32 cellular contexts compared by ENCODE assay signal in genomic region chr12:132619301-132620112, GRCh38. TPM values are rescaled to one million over a fixed set of nuclear protein-coding genes. Genes with fewer than 3 reads are reported as not detected.
DNase-seq lines count a peak whose midpoint lies in the region; ATAC-seq and TF ChIP-seq lines count a peak whose summit lies in the region.
"Had no signal": no experiment of that assay in that cellular context is flagged by ENCODE, and none has a peak within 500 bp of the region (broad histone marks: within the 10 kb centered on the region; RNA-seq: fewer than 3 reads in every experiment).

No MANE protein-coding gene starts in this region.

- H2BK120ac ChIP-seq in mesenchymal stem cell (ENCODE audit: low read depth, low read length): no peak overlapping the region

- H3K36me3 Mint-ChIP-seq in activated naive CD4-positive, alpha-beta T cell treated with anti-CD3 and anti-CD28 coated beads, Interleukin-2, amount 10 ng/mL, durations not matched to agents 7 days and 5 days: peaks cover 6% of the 10 kb centered on the region

- H3K79me1 ChIP-seq in mesenchymal stem cell (replicated peaks; ENCODE audit: low read length, poor library complexity, severe bottlenecking): no peaks in the 10 kb centered on the region

- no peak overlapping the region for H3K4me3 ChIP-seq in DND-41 (ENCODE audit: low read depth in 1 of 2, low read length in 2 of 2)
- peak overlapping the region; percentile 23 for H3K4me3 ChIP-seq in WERI-Rb-1 (ENCODE audit: low read depth, low read length)
- no peak overlapping the region for H3K4me3 ChIP-seq in mesenchymal stem cell (ENCODE audit: insufficient read depth in 1 of 2, low read depth in 1 of 2, low read length in 2 of 2)
- H3K4me3 ChIP-seq: gastrocnemius medialis, thoracic aorta had no signal

- WGBS in mesenchymal stem cell: 41% methylated on average over 56 of the region's 64 CpGs

- CTCF ChIA-PET in activated naive CD4-positive, alpha-beta T cell treated with anti-CD3 and anti-CD28 coated beads, Interleukin-2, amount 10 ng/mL, durations not matched to agents 7 days and 5 days (lab: Charles Lee): no interaction called here

- peaks cover 14% of the 10 kb centered on the region for H3K4me1 Mint-ChIP-seq in activated naive CD4-positive, alpha-beta T cell treated with anti-CD3 and anti-CD28 coated beads, Interleukin-2, amount 10 ng/mL, durations not matched to agents 7 days and 5 days

- H2BK15ac ChIP-seq in mesenchymal stem cell (ENCODE audit: low read depth, poor library complexity, severe bottlenecking): peak overlapping the region; percentile 38

- H4K91ac ChIP-seq in mesenchymal stem cell (ENCODE audit: low read length): no peak overlapping the region

- H3K36me3 ChIP-seq in DND-41 (ENCODE audit: insufficient read depth, low read length) (peaks cover 17% of the 10 kb centered on the region), WERI-Rb-1 (peaks cover 18% of the 10 kb centered on the region), mesenchymal stem cell (ENCODE audit: control insufficient read depth in 1 of 2, insufficient read depth in 2 of 2, low read depth in 1 of 2, low read length in 2 of 2) (peaks cover 4 to 18% of the 10 kb centered on the region in 2 experiments)
- H3K36me3 ChIP-seq: brain microvascular endothelial cell had no signal

- peaks cover 7% of the 10 kb centered on the region for H4K20me1 ChIP-seq in DND-41 (ENCODE audit: insufficient read depth, low read length)

- TF ChIP-seq CTCF in DND-41 (IDR thresholded peaks at IDR 0.05; ENCODE audit: borderline replicate concordance, extremely low read depth, low read length, poor library complexity, severe bottlenecking): no peak
- 0 out of 2 replicates have a peak, but pooled peaks have one; percentile 4 for TF ChIP-seq CTCF in WERI-Rb-1 (IDR thresholded peaks at IDR 0.05; ENCODE audit: low read depth, low read length)

- peaks cover 67% of the 10 kb centered on the region for H3K27me3 Mint-ChIP-seq in activated naive CD4-positive, alpha-beta T cell treated with anti-CD3 and anti-CD28 coated beads, Interleukin-2, amount 10 ng/mL, durations not matched to agents 7 days and 5 days

- no peak overlapping the region for H3K4me2 ChIP-seq in DND-41 (ENCODE audit: insufficient read depth, low read length)
- H3K4me2 ChIP-seq in mesenchymal stem cell (ENCODE audit: low read length, poor library complexity, severe bottlenecking): no peak overlapping the region

- no peaks in the 10 kb centered on the region for H3K27me3 ChIP-seq in DND-41 (ENCODE audit: insufficient read depth, low read length, poor library complexity)
- peaks cover 24% of the 10 kb centered on the region for H3K27me3 ChIP-seq in WERI-Rb-1 (ENCODE audit: insufficient read depth, low read depth, severe bottlenecking)
- peaks cover 45 to 56% of the 10 kb centered on the region in 2 experiments for H3K27me3 ChIP-seq in mesenchymal stem cell (ENCODE audit: control insufficient read depth in 1 of 2, insufficient read depth in 1 of 2, low read length in 2 of 2)

- no peak overlapping the region for H3K27ac Mint-ChIP-seq in activated naive CD4-positive, alpha-beta T cell treated with anti-CD3 and anti-CD28 coated beads, Interleukin-2, amount 10 ng/mL, durations not matched to agents 7 days and 5 days
- H3K27ac Mint-ChIP-seq: activated naive CD4-positive, alpha-beta T cell treated with anti-CD3 and anti-CD28 coated beads, Interleukin-2, amount 50 U/mL, for 24 hours; activated T-helper 2 cell treated with anti-CD3 and anti-CD28 coated beads, Interferon-gamma antibody, Interleukin-2, Interleukin-4, amounts not matched to agents 10 μg/mL and 5 μg/mL and 100 μg/mL, durations not matched to agents 14 hours and 24 hours and 36 hours; CD4-positive, alpha-beta T cell; naive thymus-derived CD8-positive, alpha-beta T cell; T-helper 2 cell treated with Interferon-gamma antibody and Interleukin-4, amounts not matched to agents 5 μg/mL and 100 μg/mL, for 36 hours had no signal

- H3K4me3 Mint-ChIP-seq in activated naive CD4-positive, alpha-beta T cell treated with anti-CD3 and anti-CD28 coated beads, Interleukin-2, amount 10 ng/mL, durations not matched to agents 7 days and 5 days: no peak overlapping the region
- H3K4me3 Mint-ChIP-seq: activated naive CD4-positive, alpha-beta T cell treated with anti-CD3 and anti-CD28 coated beads, Interleukin-2, amount 50 U/mL, for 24 hours; CD4-positive, alpha-beta T cell; naive thymus-derived CD8-positive, alpha-beta T cell; T-helper 2 cell treated with Interferon-gamma antibody and Interleukin-4, amounts not matched to agents 5 μg/mL and 100 μg/mL, for 36 hours had no signal

- H2BK5ac ChIP-seq in mesenchymal stem cell (ENCODE audit: low read depth, low read length, poor library complexity, severe bottlenecking): no peak overlapping the region

- peaks cover 13% of the 10 kb centered on the region for H3K9me3 ChIP-seq in DND-41 (ENCODE audit: insufficient read depth, low read length, severe bottlenecking)
- H3K9me3 ChIP-seq in WERI-Rb-1 (ENCODE audit: severe bottlenecking): peaks cover 11% of the 10 kb centered on the region
- peaks cover 11% of the 10 kb centered on the region for H3K9me3 ChIP-seq in mesenchymal stem cell (ENCODE audit: control insufficient read depth, low read length)

- H3K4ac ChIP-seq in mesenchymal stem cell (ENCODE audit: low read depth in 1 of 2, low read length in 2 of 2): no peak overlapping the region

- peak; percentile 16 for DNase-seq in NCI-H2227 (lab: John Stamatoyannopoulos, UW; ENCODE audit: unreplicated experiment)
- DNase-seq in NCI-H2227 treated with DMSO at 0.1 percent for 48 hours (lab: John Stamatoyannopoulos, UW): no peak
- DNase-seq in DND-41: no peak
- DNase-seq in WERI-Rb-1: peak; percentile 67
- DNase-seq in mesenchymal stem cell: no peak
- DNase-seq in GF-D8 (lab: John Stamatoyannopoulos, UW): no peak
- DNase-seq in activated naive CD4-positive, alpha-beta T cell treated with anti-CD3 and anti-CD28 coated beads, Interleukin-2, amount 10 ng/mL, durations not matched to agents 7 days and 5 days: no peak
- DNase-seq: activated CD4-positive, alpha-beta T cell treated with anti-CD3 and anti-CD28 coated beads for 4 hours; activated CD8-positive, alpha-beta memory T cell treated with anti-CD3 and anti-CD28 coated beads for 24 hours; activated T-cell treated with anti-CD3 and anti-CD28 coated beads for 4 hours; AML-193; amniotic stem cell; brain microvascular endothelial cell; CD4-positive, alpha-beta T cell; cerebellar nuclear complex; gastrocnemius medialis; Karpas-422; lower lobe of right lung; naive thymus-derived CD8-positive, alpha-beta T cell; NCI-H146; NCI-H2107; occipital lobe; PC-3; SHP77 treated with DMSO at 0.1 percent for 48 hours; stimulated activated naive CD4-positive, alpha-beta T cell had no signal

- no peak overlapping the region for H4K8ac ChIP-seq in mesenchymal stem cell (ENCODE audit: low read length)

- H3K9ac ChIP-seq in DND-41 (ENCODE audit: low read depth, low read length) (no peak overlapping the region), mesenchymal stem cell (ENCODE audit: low read length) (no peak overlapping the region)

- ATAC-seq in DND-41 (ENCODE audit: insufficient read depth, low read depth) (peak; percentile 3; the same call in 1 of the 3 replicates), HG03280 (IDR thresholded peaks at IDR 0.05; ENCODE audit: unreplicated experiment) (no peak)
- ATAC-seq: gastrocnemius medialis, HepG2, lower lobe of right lung, PC-3 had no signal

- no peak overlapping the region for H3K14ac ChIP-seq in mesenchymal stem cell (ENCODE audit: low read length in 2 of 2)

- no peak overlapping the region for H2BK12ac ChIP-seq in mesenchymal stem cell (ENCODE audit: low read length in 2 of 2)

- H3K4me1 ChIP-seq in DND-41 (ENCODE audit: insufficient read depth, low read length) (peaks cover 3% of the 10 kb centered on the region), mesenchymal stem cell (ENCODE audit: control insufficient read depth, insufficient read depth, low read depth, low read length) (peaks cover 21% of the 10 kb centered on the region)

- H3K23ac ChIP-seq in mesenchymal stem cell (ENCODE audit: low read length in 2 of 2): no peak overlapping the region

- no peaks in the 10 kb centered on the region for H3K79me2 ChIP-seq in DND-41 (ENCODE audit: insufficient read depth, low read length)

- H2AFZ ChIP-seq in DND-41 (ENCODE audit: low read depth, low read length) (no peak overlapping the region), mesenchymal stem cell (ENCODE audit: low read depth, low read length) (no peak overlapping the region)

- no peak overlapping the region for H2AK5ac ChIP-seq in mesenchymal stem cell (ENCODE audit: low read length, severe bottlenecking)

- H3K9me3 Mint-ChIP-seq in activated naive CD4-positive, alpha-beta T cell treated with anti-CD3 and anti-CD28 coated beads, Interleukin-2, amount 10 ng/mL, durations not matched to agents 7 days and 5 days: peaks cover 9% of the 10 kb centered on the region
- H3K9me3 Mint-ChIP-seq: activated naive CD4-positive, alpha-beta T cell treated with anti-CD3 and anti-CD28 coated beads, Interleukin-2, amount 50 U/mL, for 24 hours; CD4-positive, alpha-beta T cell had no signal

- H3K18ac ChIP-seq in mesenchymal stem cell (ENCODE audit: low read depth in 1 of 2, low read length in 2 of 2): no peak overlapping the region

- H3K27ac ChIP-seq in DND-41 (ENCODE audit: low read length) (no peak overlapping the region), WERI-Rb-1 (no peak overlapping the region), mesenchymal stem cell (ENCODE audit: low read length, poor library complexity, severe bottlenecking) (no peak overlapping the region)
- H3K27ac ChIP-seq: brain microvascular endothelial cell, gastrocnemius medialis, lower lobe of right lung, thoracic aorta had no signal

RNA-seq across cellular contexts. Expression of gene P2RX2, which starts 0.9 kb away (rescaled TPM):
- not detected for polyA plus RNA-seq in mesenchymal stem cell (2013, experiment 1 of 2)
- not detected for polyA plus RNA-seq in mesenchymal stem cell (2013, experiment 2 of 2)
- polyA plus RNA-seq: fibroblast of lung; HepG2; naive thymus-derived CD8-positive, alpha-beta T cell had no signal

RNA-seq across cellular contexts. Expression of gene LRCOL1, which starts 9.1 kb away (rescaled TPM):
- not detected for polyA plus RNA-seq in mesenchymal stem cell (2013, experiment 1 of 2)
- polyA plus RNA-seq in mesenchymal stem cell (2013, experiment 2 of 2): not detected
- polyA plus RNA-seq: fibroblast of lung; HepG2; naive thymus-derived CD8-positive, alpha-beta T cell had no signal

Comparison
In these comparisons a context has a peak if more than half of its experiments do, and no peak if none do; other contexts are left out.
1. DNase-seq: peak in NCI-H2227 (single experiment) and WERI-Rb-1 (single experiment); none in NCI-H2227 treated with DMSO at 0.1 percent for 48 hours (single experiment), DND-41 (single experiment), mesenchymal stem cell (single experiment), GF-D8 (single experiment) and activated naive CD4-positive, alpha-beta T cell treated with anti-CD3 and anti-CD28 coated beads, Interleukin-2, amount 10 ng/mL, durations not matched to agents 7 days and 5 days (single experiment).